ENCODE assay signal across 14 cellular contexts in genomic region chr2:128369126-128369555, GRCh38. TPM values are rescaled to one million over a fixed set of nuclear protein-coding genes. Genes with fewer than 3 reads are reported as not detected.
DNase-seq lines count a peak whose midpoint lies in the region; TF ChIP-seq lines count a peak whose summit lies in the region.
"Had no signal": no experiment of that assay in that cellular context is flagged by ENCODE, and none has a peak within 500 bp of the region (broad histone marks: within the 10 kb centered on the region; RNA-seq: fewer than 3 reads in every experiment).

No MANE protein-coding gene starts in this region.

- no peak for TF ChIP-seq CTCF in sigmoid colon (IDR thresholded peaks at IDR 0.05)

- no peak for TF ChIP-seq POLR2A in sigmoid colon (IDR thresholded peaks at IDR 0.05)

- peaks cover 0 to 22% (median 17%) of the 10 kb centered on the region in 4 donors for H3K4me1 ChIP-seq in sigmoid colon
- H3K4me1 ChIP-seq: right lobe of liver had no signal

- H3K4me3 ChIP-seq in sigmoid colon: no peak overlapping the region
- H3K4me3 ChIP-seq: coronary artery, Peyer's patch, right lobe of liver, thoracic aorta had no signal

- no peaks in the 10 kb centered on the region for H3K9me3 ChIP-seq in sigmoid colon
- H3K9me3 ChIP-seq: Peyer's patch, right lobe of liver, thoracic aorta had no signal

- intact Hi-C loops in sigmoid colon (cut with DNase I): no loop called here

- TF ChIP-seq EP300 in sigmoid colon (IDR thresholded peaks at IDR 0.05): no peak

- DNase-seq in NCI-H345 (lab: John Stamatoyannopoulos, UW) (peak; percentile 42), NCI-H345 treated with DMSO at 0.1 percent for 48 hours (lab: John Stamatoyannopoulos, UW; ENCODE audit: unreplicated experiment) (no peak), caudate nucleus (lab: John Stamatoyannopoulos, UW) (no peak), iPS-NIHi7 (ENCODE audit: extremely low spot score) (peak; percentile 54), sigmoid colon (peak; percentile 56), NCI-H128 (lab: John Stamatoyannopoulos, UW; ENCODE audit: unreplicated experiment) (no peak), SKM-1 (lab: John Stamatoyannopoulos, UW; ENCODE audit: unreplicated experiment) (no peak), HCEC 1CT (no peak)
- DNase-seq: activated naive CD4-positive, alpha-beta T cell treated with Interleukin-2 at 50 U/mL for 16 hours; NCI-H2029 treated with DMSO at 0.1 percent for 48 hours; right lobe of liver had no signal

- WGBS in sigmoid colon, 2 donors: 73 to 77% methylated on average over 12 of the region's 12 CpGs

- H3K27me3 ChIP-seq in sigmoid colon: no peaks in the 10 kb centered on the region
- H3K27me3 ChIP-seq: Peyer's patch, right lobe of liver had no signal

- peak overlapping the region; percentile 36 for H3K27ac ChIP-seq in caudate nucleus (ENCODE audit: low read depth, low read length)
- no peak overlapping the region for H3K27ac ChIP-seq in sigmoid colon
- H3K27ac ChIP-seq: coronary artery, Peyer's patch, right lobe of liver, thoracic aorta had no signal

- H3K36me3 ChIP-seq in sigmoid colon: no peaks in the 10 kb centered on the region
- H3K36me3 ChIP-seq: Peyer's patch, right lobe of liver, thoracic aorta had no signal

RNA-seq across cellular contexts. Expression of gene HS6ST1, which starts 50.5 kb away (rescaled TPM):
- 10 to 100 TPM; 13.2 to 27.4 (median 17.1) TPM for total RNA-seq in sigmoid colon
- 10 to 100 TPM; 12.0 to 25.1 (median 12.7) TPM for polyA plus RNA-seq in sigmoid colon

Comparison
In these comparisons a context has a peak if more than half of its experiments do, and no peak if none do; other contexts are left out.
1. DNase-seq: peak in NCI-H345 (single experiment), iPS-NIHi7 (single experiment) and sigmoid colon (single experiment); none in NCI-H345 treated with DMSO at 0.1 percent for 48 hours (single experiment), caudate nucleus (0 of 61), NCI-H128 (single experiment), SKM-1 (single experiment) and HCEC 1CT (single experiment).